ENCODE assay signal across 27 cellular contexts in genomic region chr12:43482311-43483085, GRCh38.
DNase-seq lines count a peak whose midpoint lies in the region; ATAC-seq lines count a peak whose summit lies in the region.
"Had no signal": no experiment of that assay in that cellular context is flagged by ENCODE, and none has a peak within 500 bp of the region (broad histone marks: within the 10 kb centered on the region; RNA-seq: fewer than 3 reads in every experiment).

No MANE protein-coding gene starts in this region.

- peak; percentile 24 for ATAC-seq in stimulated activated effector memory CD8-positive, alpha-beta T cell treated with anti-CD3 and anti-CD28 coated beads, Interleukin-12 subunit alpha, Interleukin-12 subunit beta, amount 100 ng/mL, for 72 hours
- ATAC-seq: A549; CD8-positive, alpha-beta T cell; effector memory CD8-positive, alpha-beta T cell had no signal

- DNase-seq in NCI-H748 (lab: John Stamatoyannopoulos, UW; ENCODE audit: unreplicated experiment) = peak; percentile 52
- no peak for DNase-seq in NCI-H748 treated with DMSO at 0.1 percent for 48 hours (lab: John Stamatoyannopoulos, UW)
- DNase-seq in MV-4-11 (lab: John Stamatoyannopoulos, UW) = peak; percentile 40
- peak; percentile 60 for DNase-seq in amniotic epithelial cell (ENCODE audit: low read depth)
- DNase-seq in stimulated activated effector memory CD8-positive, alpha-beta T cell treated with anti-CD3 and anti-CD28 coated beads, Interleukin-12 subunit alpha, Interleukin-12 subunit beta, amount 100 ng/mL, for 72 hours (ENCODE audit: low spot score in 2 of 2) = no peak
- DNase-seq in DMS153 (lab: John Stamatoyannopoulos, UW) = no peak
- no peak for DNase-seq in NCI-H526 (lab: John Stamatoyannopoulos, UW)
- DNase-seq in activated T-cell treated with anti-CD3 and anti-CD28 coated beads, Interleukin-2, amount 50 U/mL, for 48 hours = no peak
- DNase-seq: activated CD4-positive, alpha-beta T cell treated with anti-CD3 and anti-CD28 coated beads, Interleukin-2, amount 50 U/mL, for 4 hours; activated naive CD4-positive, alpha-beta T cell treated with anti-CD3 and anti-CD28 coated beads for 36 hours; CD8-positive, alpha-beta T cell; effector memory CD8-positive, alpha-beta T cell; HCEC 1CT; kidney; naive B cell; NCI-H1105 treated with DMSO at 0.1 percent for 48 hours; NCI-H1930; NCI-H446; SHP77; stimulated activated naive CD4-positive, alpha-beta T cell; T-helper 1 cell; uterus had no signal

- H3K27ac Mint-ChIP-seq in stimulated activated effector memory CD8-positive, alpha-beta T cell treated with anti-CD3 and anti-CD28 coated beads, Interleukin-12 subunit alpha, Interleukin-12 subunit beta, amount 100 ng/mL, for 72 hours = no peak overlapping the region
- H3K27ac Mint-ChIP-seq: activated naive CD4-positive, alpha-beta T cell treated with anti-CD3 and anti-CD28 coated beads for 36 hours; activated T-helper 1 cell treated with anti-CD3 and anti-CD28 coated beads, Interleukin-12 subunit alpha, Interleukin-12 subunit beta, Interleukin-2, Interleukin-4 antibody, amounts not matched to agents 30 ng/mL and 10 ng/mL and 1 ng/mL, durations not matched to agents 14 hours and 24 hours and 36 hours; B cell; CD8-positive, alpha-beta T cell; effector memory CD8-positive, alpha-beta T cell; mesothelial cell of epicardium; naive B cell; progenitor cell of endocrine pancreas had no signal

- no peaks in the 10 kb centered on the region for H3K4me1 Mint-ChIP-seq in stimulated activated effector memory CD8-positive, alpha-beta T cell treated with anti-CD3 and anti-CD28 coated beads, Interleukin-12 subunit alpha, Interleukin-12 subunit beta, amount 100 ng/mL, for 72 hours
- H3K4me1 Mint-ChIP-seq: B cell, naive B cell had no signal

- H3K36me3 Mint-ChIP-seq in stimulated activated effector memory CD8-positive, alpha-beta T cell treated with anti-CD3 and anti-CD28 coated beads, Interleukin-12 subunit alpha, Interleukin-12 subunit beta, amount 100 ng/mL, for 72 hours = no peaks in the 10 kb centered on the region
- H3K36me3 Mint-ChIP-seq: CD8-positive, alpha-beta T cell; naive B cell had no signal

- no peaks in the 10 kb centered on the region for H3K9me3 Mint-ChIP-seq in stimulated activated effector memory CD8-positive, alpha-beta T cell treated with anti-CD3 and anti-CD28 coated beads, Interleukin-12 subunit alpha, Interleukin-12 subunit beta, amount 100 ng/mL, for 72 hours
- H3K9me3 Mint-ChIP-seq: activated T-helper 1 cell treated with anti-CD3 and anti-CD28 coated beads, Interleukin-12 subunit alpha, Interleukin-12 subunit beta, Interleukin-2, Interleukin-4 antibody, amounts not matched to agents 30 ng/mL and 10 ng/mL and 1 ng/mL, durations not matched to agents 14 hours and 24 hours and 36 hours had no signal

- H3K4me3 Mint-ChIP-seq in stimulated activated effector memory CD8-positive, alpha-beta T cell treated with anti-CD3 and anti-CD28 coated beads, Interleukin-12 subunit alpha, Interleukin-12 subunit beta, amount 100 ng/mL, for 72 hours = no peak overlapping the region
- H3K4me3 Mint-ChIP-seq: activated naive CD4-positive, alpha-beta T cell treated with anti-CD3 and anti-CD28 coated beads for 36 hours; activated T-helper 1 cell treated with anti-CD3 and anti-CD28 coated beads, Interleukin-12 subunit alpha, Interleukin-12 subunit beta, Interleukin-2, Interleukin-4 antibody, amounts not matched to agents 30 ng/mL and 10 ng/mL and 1 ng/mL, durations not matched to agents 14 hours and 24 hours and 36 hours; B cell; CD8-positive, alpha-beta T cell; effector memory CD8-positive, alpha-beta T cell; mesothelial cell of epicardium; naive B cell had no signal

Comparison
In these comparisons a context has a peak if more than half of its experiments do, and no peak if none do; other contexts are left out.
1. DNase-seq: peak in NCI-H748 (single experiment), MV-4-11 (single experiment) and amniotic epithelial cell (single experiment); none in NCI-H748 treated with DMSO at 0.1 percent for 48 hours (single experiment), stimulated activated effector memory CD8-positive, alpha-beta T cell treated with anti-CD3 and anti-CD28 coated beads, Interleukin-12 subunit alpha, Interleukin-12 subunit beta, amount 100 ng/mL, for 72 hours (0 of 2), DMS153 (single experiment), NCI-H526 (0 of 2) and activated T-cell treated with anti-CD3 and anti-CD28 coated beads, Interleukin-2, amount 50 U/mL, for 48 hours (0 of 2).